In the genomic region with DNA sequence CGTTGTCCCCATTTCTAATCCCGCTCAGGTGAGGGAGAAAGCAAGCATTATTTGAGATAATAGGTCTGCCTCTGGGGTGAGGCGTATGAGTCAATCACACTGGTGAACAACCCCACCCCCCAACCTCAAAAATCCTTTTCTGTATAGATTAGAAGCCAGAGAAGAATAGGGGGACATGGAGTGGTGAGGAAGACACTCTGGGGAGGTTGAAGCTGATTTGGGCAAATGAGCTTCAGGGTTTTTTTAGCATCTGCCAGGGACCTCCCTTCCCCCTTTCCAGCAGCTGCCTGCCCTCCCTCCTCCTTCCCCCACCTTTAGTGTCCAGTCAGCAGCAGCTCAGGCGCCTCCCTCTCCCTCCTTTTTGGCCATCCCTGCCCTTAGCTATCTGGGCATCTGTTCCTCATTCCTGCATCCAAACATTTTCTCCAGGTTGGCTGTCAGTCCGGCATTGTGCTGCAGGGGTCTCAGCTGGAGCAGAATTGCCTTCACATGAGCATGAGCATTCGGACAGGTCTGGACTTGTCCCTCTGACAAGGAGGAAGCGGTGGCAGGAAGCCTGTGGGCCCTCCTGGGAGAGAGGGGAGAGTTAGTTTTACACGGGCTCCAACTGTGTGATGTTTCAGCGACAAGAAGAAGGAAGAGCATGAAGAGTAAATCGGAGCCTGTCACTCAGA, we compare ENCODE assay signal across 8 cellular contexts. TPM values are rescaled to one million over a fixed set of nuclear protein-coding genes. Genes with fewer than 3 reads are reported as not detected.
DNase-seq lines count a peak whose midpoint lies in the region; ATAC-seq lines count a peak whose summit lies in the region.

No MANE protein-coding gene starts in this region.

- intact Hi-C loops in Right ventricle myocardium superior (cut with DNase I) = no loop called here

- ATAC-seq in GM19468 (IDR thresholded peaks at IDR 0.05; ENCODE audit: extremely low read depth, unreplicated experiment) (peak; percentile 38), Right ventricle myocardium superior (ENCODE audit: poor library complexity) (peak; percentile 18)

- DNase-seq in COR-L47 (lab: John Stamatoyannopoulos, UW) = peak; percentile 87
- peak; percentile 55 for DNase-seq in NCI-H1417 treated with DMSO at 0.1 percent for 48 hours (lab: John Stamatoyannopoulos, UW)
- DNase-seq in SW480 (ENCODE audit: low spot score) = peak; percentile 92
- DNase-seq in Right ventricle myocardium superior = peak; percentile 57
- peak; percentile 64 for DNase-seq in retina
- no peak for DNase-seq in RKO (ENCODE audit: low spot score)
- DNase-seq in stimulated activated naive CD4-positive, alpha-beta T cell treated with Interleukin-2 at 50 U/mL for 16 hours (lab: John Stamatoyannopoulos, UW) = no peak

RNA-seq across cellular contexts. Expression of a gene that starts 30.8 kb away (rescaled TPM):
- total RNA-seq in Right ventricle myocardium superior = 81.5 TPM

Comparison
In these comparisons a context has a peak if more than half of its experiments do, and no peak if none do; other contexts are left out.
1. DNase-seq: peak in COR-L47 (single experiment), NCI-H1417 treated with DMSO at 0.1 percent for 48 hours (single experiment), SW480 (single experiment), Right ventricle myocardium superior (single experiment) and retina (single experiment); none in RKO (single experiment) and stimulated activated naive CD4-positive, alpha-beta T cell treated with Interleukin-2 at 50 U/mL for 16 hours (single experiment).